Comparison of ENCODE assay signal across 7 cellular contexts in genomic region chr3:42035816-42036482, GRCh38. TPM values are rescaled to one million over a fixed set of nuclear protein-coding genes. Genes with fewer than 3 reads are reported as not detected.
DNase-seq lines count a peak whose midpoint lies in the region; ATAC-seq and TF ChIP-seq lines count a peak whose summit lies in the region.

No MANE protein-coding gene starts in this region.

- peaks cover 21% of the 10 kb centered on the region for H3K4me1 ChIP-seq in PC-3 (ENCODE audit: insufficient read depth, low read length)
- peaks cover 65% of the 10 kb centered on the region for H3K4me1 ChIP-seq in muscle layer of colon (ENCODE audit: insufficient read depth, low read length)
- H3K4me1 ChIP-seq in upper lobe of right lung, result peaks cover 59% of the 10 kb centered on the region

- peak overlapping the region; percentile 37; the same call in 1 of the 2 replicates for H3K4me2 ChIP-seq in PC-3 (ENCODE audit: low read length)

- H3F3A ChIP-seq in PC-3 (ENCODE audit: low read length, unreplicated experiment), result peaks cover 4% of the 10 kb centered on the region

- peak overlapping the region; percentile 50 for H3K27ac Mint-ChIP-seq in dendritic cell treated with granulocyte-macrophage colony-stimulating factor and Interleukin-4, amounts not matched to agents 40 ng/mL and 50 ng/mL, for 4 days

- no peaks in the 10 kb centered on the region for H3K27me3 Mint-ChIP-seq in dendritic cell treated with granulocyte-macrophage colony-stimulating factor and Interleukin-4, amounts not matched to agents 40 ng/mL and 50 ng/mL, for 4 days

- BruUV-seq in PC-3 (replicated peaks; lab: Mats Ljungman, UMichigan), result no TSS peak

- no peaks in the 10 kb centered on the region for H3K9me3 Mint-ChIP-seq in dendritic cell treated with granulocyte-macrophage colony-stimulating factor and Interleukin-4, amounts not matched to agents 40 ng/mL and 50 ng/mL, for 4 days

- DNase-seq in PC-3 (no peak), upper lobe of right lung (no peak), SHP77 treated with DMSO at 0.1 percent for 48 hours (lab: John Stamatoyannopoulos, UW) (no peak)
- DNase-seq in activated CD4-positive, CD25-positive, alpha-beta regulatory T cell treated with anti-CD3 and anti-CD28 coated beads, Interleukin-2, amount 50 U/mL, for 72 hours, result no peak
- no peak for DNase-seq in effector CD8-positive, alpha-beta T cell (lab: John Stamatoyannopoulos, UW)

- no peak; the same call in 1 of the 2 replicates for ATAC-seq in PC-3
- no peak for ATAC-seq in upper lobe of right lung

- intact Hi-C loops in PC-3 (cut with micrococcal nuclease), result no loop called here
- intact Hi-C loops in dendritic cell treated with granulocyte-macrophage colony-stimulating factor and Interleukin-4, amounts not matched to agents 40 ng/mL and 50 ng/mL, for 4 days (cut with micrococcal nuclease), result no loop called here
- intact Hi-C loops in upper lobe of right lung (cut with DNase I), result no loop called here

- no peaks in the 10 kb centered on the region for H3K9me3 ChIP-seq in PC-3 (ENCODE audit: low read length)
- H3K9me3 ChIP-seq in muscle layer of colon (ENCODE audit: low read length), result no peaks in the 10 kb centered on the region
- no peaks in the 10 kb centered on the region for H3K9me3 ChIP-seq in upper lobe of right lung

- peaks cover 48% of the 10 kb centered on the region for H3K79me2 ChIP-seq in PC-3 (ENCODE audit: low read length)

- no peaks in the 10 kb centered on the region for H3K9me2 ChIP-seq in PC-3 (replicated peaks; ENCODE audit: low read length)

- H3K9ac ChIP-seq in PC-3 (ENCODE audit: low read length) (no peak overlapping the region), muscle layer of colon (ENCODE audit: low read length) (peak overlapping the region; percentile 19)

- POLR2A ChIA-PET in PC-3 (lab: Charles Lee; ENCODE audit: unreplicated experiment), result no interaction called here

- H3K27me3 ChIP-seq in PC-3 (ENCODE audit: low read length), result no peaks in the 10 kb centered on the region
- no peaks in the 10 kb centered on the region for H3K27me3 ChIP-seq in muscle layer of colon (ENCODE audit: control insufficient read depth in 1 of 2, insufficient read depth in 2 of 2, low read length in 2 of 2)
- H3K27me3 ChIP-seq in upper lobe of right lung, result no peaks in the 10 kb centered on the region

- H3K27ac ChIP-seq in PC-3 (ENCODE audit: low read length) (peak overlapping the region; percentile 50), muscle layer of colon (ENCODE audit: low read depth, low read length) (peak overlapping the region; percentile 72), upper lobe of right lung (peak overlapping the region; percentile 63)

- H3K4me3 ChIP-seq in PC-3 (ENCODE audit: low read length) (no peak overlapping the region), muscle layer of colon (ENCODE audit: low read depth in 1 of 2, low read length in 2 of 2) (no peak overlapping the region), upper lobe of right lung (no peak overlapping the region)

- H3K36me3 Mint-ChIP-seq in dendritic cell treated with granulocyte-macrophage colony-stimulating factor and Interleukin-4, amounts not matched to agents 40 ng/mL and 50 ng/mL, for 4 days (ENCODE audit: low read depth), result peaks cover 24% of the 10 kb centered on the region

- peaks cover 45% of the 10 kb centered on the region for H3K4me1 Mint-ChIP-seq in dendritic cell treated with granulocyte-macrophage colony-stimulating factor and Interleukin-4, amounts not matched to agents 40 ng/mL and 50 ng/mL, for 4 days (ENCODE audit: low read depth)

- no peaks in the 10 kb centered on the region; the same call in 1 of the 2 replicates for H4K20me1 ChIP-seq in PC-3 (ENCODE audit: low read length)

- CTCF ChIA-PET in PC-3 (lab: Charles Lee), result no interaction called here

- no peak overlapping the region for H3K4me3 Mint-ChIP-seq in dendritic cell treated with granulocyte-macrophage colony-stimulating factor and Interleukin-4, amounts not matched to agents 40 ng/mL and 50 ng/mL, for 4 days

- H2AFZ ChIP-seq in PC-3 (ENCODE audit: low read length), result no peak overlapping the region

- TF ChIP-seq CTCF in PC-3 (conservative IDR thresholded peaks at IDR 0.05; ENCODE audit: low read depth, low read length) (no peak), upper lobe of right lung (IDR thresholded peaks at IDR 0.05) (no peak)

- H3K36me3 ChIP-seq in PC-3 (ENCODE audit: low read depth, low read length) (no peaks in the 10 kb centered on the region), muscle layer of colon (ENCODE audit: insufficient read depth, low read length) (peaks cover 11% of the 10 kb centered on the region), upper lobe of right lung (no peaks in the 10 kb centered on the region)

RNA-seq across cellular contexts. Expression of gene TRAK1, which starts 55.2 kb away (rescaled TPM):
- total RNA-seq in PC-3 (2014; rRNA removed), result 23.4 and 29.0 TPM in 2 replicates
- total RNA-seq in upper lobe of right lung, result 49.6 TPM
